1 cellular context compared by ENCODE assay signal in genomic region chr11:118531597-118532084, GRCh38.
TF ChIP-seq lines count a peak whose summit lies in the region.

No MANE protein-coding gene starts in this region.

TF ChIP-seq in GM23338, 12 proteins besides CTCF, POLR2A, EP300 and RAD21 (continued from another document):
- no peak for TF ChIP-seq ZNF462 (CRISPR knock-in tag; IDR thresholded peaks at IDR 0.05)
- no peak for TF ChIP-seq ZNF114 (CRISPR knock-in tag; IDR thresholded peaks at IDR 0.05)
- no peak for TF ChIP-seq STAT1 (IDR thresholded peaks at IDR 0.05; ENCODE audit: unreplicated experiment)
- no peak for TF ChIP-seq ETS1 (IDR thresholded peaks at IDR 0.05)
- TF ChIP-seq POLR2AphosphoS5 (IDR thresholded peaks at IDR 0.05; ENCODE audit: low read depth): no peak
- no peak for TF ChIP-seq EZH2phosphoT487 (IDR thresholded peaks at IDR 0.05; ENCODE audit: unreplicated experiment)
- TF ChIP-seq NANOG (IDR thresholded peaks at IDR 0.05; ENCODE audit: borderline replicate concordance): no peak
- TF ChIP-seq REST (IDR thresholded peaks at IDR 0.05; ENCODE audit: unreplicated experiment): no peak
- no peak for TF ChIP-seq EZH2 (IDR thresholded peaks at IDR 0.05; ENCODE audit: low read depth, unreplicated experiment)
- TF ChIP-seq ZNF331 (CRISPR knock-in tag; IDR thresholded peaks at IDR 0.05; ENCODE audit: low read depth): no peak
